15 cellular contexts compared by ENCODE assay signal in genomic region chr6:11411592-11411991, GRCh38.
DNase-seq lines count a peak whose midpoint lies in the region; ATAC-seq and TF ChIP-seq lines count a peak whose summit lies in the region.
"Had no signal": no experiment of that assay in that cellular context is flagged by ENCODE, and none has a peak within 500 bp of the region (broad histone marks: within the 10 kb centered on the region; RNA-seq: fewer than 3 reads in every experiment).

No MANE protein-coding gene starts in this region.

- H3K27me3 ChIP-seq in BLaER1 (no peaks in the 10 kb centered on the region), HCT116 (ENCODE audit: insufficient read depth, low read length) (no peaks in the 10 kb centered on the region), adrenal gland (no peaks in the 10 kb centered on the region)
- H3K27me3 ChIP-seq: suprapubic skin had no signal

- peak overlapping the region; percentile 14 to 21 (median 21) for H3K27ac Mint-ChIP-seq in nephron
- H3K27ac Mint-ChIP-seq: progenitor cell of endocrine pancreas had no signal

- H3K27ac ChIP-seq in BLaER1 (no peak overlapping the region), HCT116 (ENCODE audit: low read depth, low read length) (no peak overlapping the region), adrenal gland (peak overlapping the region in 3 of 5 donors; percentile 26 to 52 (median 31))
- H3K27ac ChIP-seq: epithelial cell of prostate, suprapubic skin had no signal

- ATAC-seq in HCT116: no peak
- no peak for ATAC-seq in GM19328 (IDR thresholded peaks at IDR 0.05; ENCODE audit: unreplicated experiment)

- 66 to 78% (median 71%) methylated on average over 3 of the region's 3 CpGs for WGBS in adrenal gland, 4 donors

- peak overlapping the region; percentile 39 for H3K4me2 ChIP-seq in BLaER1
- H3K4me2 ChIP-seq in HCT116 (ENCODE audit: low read length): no peak overlapping the region

- no peak overlapping the region for H3K4me3 Mint-ChIP-seq in nephron

- H3K9me3 ChIP-seq in BLaER1: peaks cover 10% of the 10 kb centered on the region
- H3K9me3 ChIP-seq in HCT116 (ENCODE audit: control insufficient read depth in 1 of 2, insufficient read depth in 1 of 2, low read depth in 1 of 2, low read length in 2 of 2): no peaks in the 10 kb centered on the region
- H3K9me3 ChIP-seq in adrenal gland (replicated peaks in 1 of 3): no peaks in the 10 kb centered on the region
- H3K9me3 ChIP-seq: suprapubic skin had no signal

- no peaks in the 10 kb centered on the region for H3K9me2 ChIP-seq in HCT116 (ENCODE audit: insufficient read depth)

- no peaks in the 10 kb centered on the region for H3K79me2 ChIP-seq in HCT116 (ENCODE audit: insufficient read depth, low read length)

- CTCF ChIA-PET in HCT116 (lab: Charles Lee): no interaction called here

- H3K36me3 Mint-ChIP-seq in nephron (ENCODE audit: low read depth): no peaks in the 10 kb centered on the region

- H2AFZ ChIP-seq in HCT116 (ENCODE audit: low read depth, low read length, poor library complexity, severe bottlenecking): peak overlapping the region; percentile 31

- TF ChIP-seq POLR2A in HCT116 (IDR thresholded peaks at IDR 0.05; ENCODE audit: borderline replicate concordance, extremely low read depth, insufficient read depth, insufficient read length): no peak
- no peak for TF ChIP-seq POLR2A in adrenal gland (IDR thresholded peaks at IDR 0.05)

- no peaks in the 10 kb centered on the region for H3K36me3 ChIP-seq in BLaER1
- H3K36me3 ChIP-seq in HCT116 (ENCODE audit: control insufficient read depth in 1 of 2, insufficient read depth in 2 of 2, low read length in 2 of 2): no peaks in the 10 kb centered on the region
- no peaks in the 10 kb centered on the region for H3K36me3 ChIP-seq in adrenal gland (replicated peaks in 1 of 2)
- H3K36me3 ChIP-seq: suprapubic skin had no signal

- POLR2A ChIA-PET in HCT116 (lab: Charles Lee): no interaction called here

- no peaks in the 10 kb centered on the region for H3K9me3 Mint-ChIP-seq in nephron

- intact Hi-C loops in HCT116 (cut with micrococcal nuclease): no loop called here
- intact Hi-C loops in adrenal gland (cut with DNase I): no loop called here

- H3K4me3 ChIP-seq in BLaER1: no peak overlapping the region
- no peak overlapping the region for H3K4me3 ChIP-seq in HCT116 (replicated peaks in 1 of 2; ENCODE audit: low read depth in 1 of 2, low read length in 2 of 2)
- H3K4me3 ChIP-seq in adrenal gland: no peak overlapping the region
- H3K4me3 ChIP-seq: suprapubic skin had no signal

- RAD21 ChIA-PET in HCT116 (lab: Charles Lee; ENCODE audit: low non-redundant PET in 1 of 2, low total read pairs in 2 of 2, uncharacterized antibody in 2 of 2, unreplicated experiment in 2 of 2): no interaction called here

- H3K4me1 ChIP-seq in BLaER1 (peaks cover 15% of the 10 kb centered on the region), HCT116 (ENCODE audit: control insufficient read depth in 1 of 2, insufficient read depth in 2 of 2, low read length in 2 of 2) (peaks cover 9 to 21% of the 10 kb centered on the region in 2 experiments; a peak in 3 of 4 replicates), adrenal gland (replicated peaks in 1 of 2) (no peaks in the 10 kb centered on the region)

- TF ChIP-seq RAD21 in HCT116 (IDR thresholded peaks at IDR 0.05; ENCODE audit: low read depth): no peak

- peaks cover 3% of the 10 kb centered on the region for H3K27me3 Mint-ChIP-seq in nephron (ENCODE audit: low read depth)
- H3K27me3 Mint-ChIP-seq: progenitor cell of endocrine pancreas had no signal

- DNase-seq in HCT116 (ENCODE audit: low read depth, low spot score): no peak
- no peak for DNase-seq in adrenal gland
- DNase-seq in stimulated activated CD4-positive, alpha-beta T cell treated with anti-CD3 and anti-CD28 coated beads, Interleukin-1b, Interleukin-23, amount 100 ng/mL, for 48 hours: no peak
- DNase-seq in activated effector memory CD4-positive, alpha-beta T cell treated with Interleukin-2 at 50 U/mL for 16 hours: no peak
- no peak for DNase-seq in HuH-7 (ENCODE audit: low spot score)
- DNase-seq: glutamatergic neuron, islet precursor cell, NCI-H187 treated with DMSO at 0.1 percent for 48 hours, NCI-H69 had no signal

- H3K4me1 Mint-ChIP-seq in nephron: peaks cover 5% of the 10 kb centered on the region

- H4K20me1 ChIP-seq in BLaER1: no peaks in the 10 kb centered on the region
- H4K20me1 ChIP-seq in HCT116 (ENCODE audit: insufficient read depth): no peaks in the 10 kb centered on the region

- BruUV-seq in HCT116 (replicated peaks; lab: Mats Ljungman, UMichigan): no TSS peak

- TF ChIP-seq CTCF in HCT116 (IDR thresholded peaks at IDR 0.05 in 2 of 3, conservative IDR thresholded peaks at IDR 0.05 in 1 of 3; ENCODE audit: borderline replicate concordance in 1 of 3, insufficient read depth in 1 of 3, low read depth in 2 of 3, low read length in 2 of 3): no peak
- no peak for TF ChIP-seq CTCF in adrenal gland (IDR thresholded peaks at IDR 0.05)
- TF ChIP-seq CTCF in nephron (IDR thresholded peaks at IDR 0.05; ENCODE audit: unreplicated experiment in 3 of 3): no peak

- no peak overlapping the region for H3K9ac ChIP-seq in BLaER1
- no peak overlapping the region for H3K9ac ChIP-seq in HCT116 (ENCODE audit: low read length)

TF ChIP-seq in HCT116, 20 proteins besides CTCF, POLR2A, EP300 and RAD21:
- TF ChIP-seq CEBPB (IDR thresholded peaks at IDR 0.05; ENCODE audit: low read depth): no peak
- TF ChIP-seq SRF (IDR thresholded peaks at IDR 0.05; ENCODE audit: low read depth): no peak
- TF ChIP-seq ZFX (IDR thresholded peaks at IDR 0.05): no peak
- TF ChIP-seq MAX (IDR thresholded peaks at IDR 0.05): no peak
- no peak for TF ChIP-seq REST (IDR thresholded peaks at IDR 0.05; ENCODE audit: low read depth)
- no peak for TF ChIP-seq ATF3 (IDR thresholded peaks at IDR 0.05)
- TF ChIP-seq EZH2phosphoT487 (IDR thresholded peaks at IDR 0.05; ENCODE audit: borderline replicate concordance): no peak
- TF ChIP-seq YY1 (IDR thresholded peaks at IDR 0.05; ENCODE audit: extremely low read depth, insufficient replicate concordance, low read depth, low read length): no peak

Comparison
In these comparisons a context has a peak if more than half of its experiments do, and no peak if none do; other contexts are left out.
1. H3K27ac ChIP-seq: peak in adrenal gland (3 of 5); none in BLaER1 (single experiment) and HCT116 (single experiment).